ENCODE assay signal across 8 cellular contexts in the genomic region with DNA sequence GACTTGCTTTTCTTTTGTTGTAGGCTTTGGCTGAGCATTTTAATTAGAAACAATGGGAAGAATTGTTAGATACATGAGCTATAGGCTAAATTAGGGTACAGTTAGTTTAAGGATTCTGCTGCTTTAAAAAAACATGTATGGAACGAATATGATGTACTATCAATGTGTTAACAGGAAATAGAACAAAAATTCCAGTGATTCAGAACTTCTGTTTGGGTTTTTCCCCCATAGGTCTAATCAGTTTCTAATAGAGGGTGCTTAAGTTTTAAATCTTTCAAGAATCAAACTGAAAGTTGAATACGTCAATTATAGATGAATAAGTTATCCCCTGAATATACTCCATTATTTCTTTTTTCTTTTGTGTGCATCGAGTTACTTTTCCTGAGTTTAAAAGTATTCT. TPM values are rescaled to one million over a fixed set of nuclear protein-coding genes. Genes with fewer than 3 reads are reported as not detected.
DNase-seq lines count a peak whose midpoint lies in the region; TF ChIP-seq lines count a peak whose summit lies in the region.

No MANE protein-coding gene starts in this region.

- no peaks in the 10 kb centered on the region for H3K9me2 ChIP-seq in SU-DHL-6 (replicated peaks; ENCODE audit: insufficient read depth, low read length)

- peaks cover 49% of the 10 kb centered on the region for H4K20me1 ChIP-seq in SU-DHL-6 (ENCODE audit: low read depth, low read length)

- 20 to 39% methylated on average over 3 of the region's 3 CpGs for WGBS in sigmoid colon, 2 donors

- H3K79me2 ChIP-seq in SU-DHL-6 (ENCODE audit: insufficient read depth, low read length), result peaks cover 59% of the 10 kb centered on the region

- H3K27me3 ChIP-seq in SU-DHL-6 (ENCODE audit: low read length) (no peaks in the 10 kb centered on the region), sigmoid colon (no peaks in the 10 kb centered on the region)

- intact Hi-C loops in sigmoid colon (cut with DNase I), result loop anchor here (5.0 kb wide), 5 partner anchors 103 to 287 kb away; no protein-coding TSS in a partner anchor

- H3K36me3 ChIP-seq in SU-DHL-6 (ENCODE audit: low read length) (no peaks in the 10 kb centered on the region), sigmoid colon (no peaks in the 10 kb centered on the region)

- no peak for TF ChIP-seq EP300 in sigmoid colon (IDR thresholded peaks at IDR 0.05)

- DNase-seq in EL, result peak; percentile 18
- no peak for DNase-seq in fibroblast of mammary gland (ENCODE audit: low read depth)
- DNase-seq in sigmoid colon, result no peak
- DNase-seq in NCI-H2227 (lab: John Stamatoyannopoulos, UW; ENCODE audit: unreplicated experiment), result no peak
- no peak for DNase-seq in putamen (ENCODE audit: low spot score)
- no peak for DNase-seq in HuH-7 (ENCODE audit: low spot score)
- DNase-seq in KG1 (lab: John Stamatoyannopoulos, UW), result no peak

- H3F3A ChIP-seq in SU-DHL-6 (ENCODE audit: insufficient read depth), result peaks cover 17% of the 10 kb centered on the region

- peaks cover 0 to 61% (median 45%) of the 10 kb centered on the region in 4 donors for H3K4me1 ChIP-seq in sigmoid colon

- H3K27ac ChIP-seq in SU-DHL-6 (ENCODE audit: low read depth, low read length) (no peak overlapping the region), sigmoid colon (peak overlapping the region; percentile 97 to 99 (median 99))

- no peak overlapping the region for H3K9ac ChIP-seq in SU-DHL-6 (ENCODE audit: low read length)

- H3K4me2 ChIP-seq in SU-DHL-6 (ENCODE audit: low read depth, low read length, poor library complexity, severe bottlenecking), result peak overlapping the region; percentile 74

- TF ChIP-seq CTCF in SU-DHL-6 (IDR thresholded peaks at IDR 0.05; ENCODE audit: insufficient read depth, low read length, poor library complexity, severe bottlenecking) (no peak), fibroblast of mammary gland (conservative IDR thresholded peaks at IDR 0.05; ENCODE audit: control insufficient read depth, insufficient read depth, low read depth, low read length) (no peak), sigmoid colon (IDR thresholded peaks at IDR 0.05) (no peak)

- H3K9me3 ChIP-seq in SU-DHL-6 (ENCODE audit: insufficient read depth, low read length) (no peaks in the 10 kb centered on the region), sigmoid colon (no peaks in the 10 kb centered on the region)

- H3K4me3 ChIP-seq in SU-DHL-6 (ENCODE audit: insufficient read depth, low read length, poor library complexity, severe bottlenecking) (no peak overlapping the region), fibroblast of mammary gland (ENCODE audit: control insufficient read depth, low read depth, low read length) (peak overlapping the region; percentile 79), sigmoid colon (peak overlapping the region; percentile 93 to 99 (median 95))

- no peak for TF ChIP-seq POLR2A in sigmoid colon (IDR thresholded peaks at IDR 0.05)

- no peak overlapping the region for H2AFZ ChIP-seq in SU-DHL-6 (ENCODE audit: low read depth, low read length, severe bottlenecking)

RNA-seq across cellular contexts. Expression of a gene that starts 1.9 kb away (rescaled TPM):
- 100 to 1,000 TPM; 100 to 149 (median 110) TPM for total RNA-seq in sigmoid colon
- polyA plus RNA-seq in sigmoid colon, result 10 to 100 TPM; 33.4 to 44.6 (median 44.4) TPM
